Comparison of ENCODE assay signal across 34 cellular contexts in the genomic region with DNA sequence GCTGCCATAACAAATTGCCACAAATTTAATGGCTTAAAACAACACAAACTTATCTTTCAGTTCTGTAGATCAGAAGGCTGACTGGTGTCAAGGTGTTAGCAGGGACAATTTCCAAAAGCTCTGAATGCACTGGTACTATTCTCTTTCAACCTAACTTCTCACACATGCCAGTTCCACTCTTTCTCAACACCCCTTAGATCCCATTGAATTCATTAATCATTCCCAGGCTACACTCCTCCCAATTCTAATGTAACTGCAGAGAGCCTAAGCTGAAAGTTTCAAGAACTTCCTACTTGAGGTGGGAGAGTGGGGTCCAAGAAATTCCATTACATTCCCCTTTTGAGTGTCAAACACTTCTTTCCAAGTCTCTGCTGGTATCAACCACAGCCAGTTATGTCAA.
DNase-seq lines count a peak whose midpoint lies in the region; ATAC-seq and TF ChIP-seq lines count a peak whose summit lies in the region.
"Had no signal": no experiment of that assay in that cellular context is flagged by ENCODE, and none has a peak within 500 bp of the region (broad histone marks: within the 10 kb centered on the region; RNA-seq: fewer than 3 reads in every experiment).

No MANE protein-coding gene starts in this region.

- TF ChIP-seq CTCF in left lung (IDR thresholded peaks at IDR 0.05) (no peak), lower lobe of right lung (IDR thresholded peaks at IDR 0.05) (no peak), lung (IDR thresholded peaks at IDR 0.05; ENCODE audit: control extremely low read depth, extremely low read depth) (no peak), upper lobe of right lung (IDR thresholded peaks at IDR 0.05) (no peak)

- no peaks in the 10 kb centered on the region for H3K4me1 ChIP-seq in left lung
- H3K4me1 ChIP-seq in lower lobe of right lung, result no peaks in the 10 kb centered on the region
- no peaks in the 10 kb centered on the region for H3K4me1 ChIP-seq in lung (ENCODE audit: control insufficient read depth in 2 of 2, insufficient read depth in 2 of 2, low read length in 2 of 2)
- H3K4me1 ChIP-seq in upper lobe of right lung, result no peaks in the 10 kb centered on the region
- H3K4me1 ChIP-seq: A549; BLaER1; BLaER1 treated with 17β-estradiol and CSF1 and Interleukin-3, amounts not matched to agents 10 nM and 100 nM; Caco-2 had no signal

- ATAC-seq in left lung (peak; percentile 82), lower lobe of right lung (peak; percentile 47 to 57), lung (ENCODE audit: insufficient read depth, low FRiP score) (peak; percentile 27), upper lobe of right lung (peak; percentile 60), HG03469 (IDR thresholded peaks at IDR 0.05; ENCODE audit: unreplicated experiment) (no peak)
- no peak for ATAC-seq in activated T-cell treated with anti-CD3 and anti-CD28 coated beads, Interleukin-2, amount 50 U/mL, for 72 hours (replicated peaks in 1 of 2)
- ATAC-seq in stimulated activated naive B cell treated with anti-CD40 and anti-IgM and Interleukin-4, amounts not matched to agents 10 μg/mL and 1 μg/mL and 100 μg/mL, for 72 hours (replicated peaks), result no peak
- ATAC-seq: A549; CD8-positive, alpha-beta T cell had no signal

- no peaks in the 10 kb centered on the region for H3K36me3 Mint-ChIP-seq in activated T-cell treated with anti-CD3 and anti-CD28 coated beads, Interleukin-2, amount 50 U/mL, for 72 hours (ENCODE audit: insufficient read depth in 2 of 2)
- H3K36me3 Mint-ChIP-seq in stimulated activated naive B cell treated with anti-CD40 and anti-IgM and Interleukin-4, amounts not matched to agents 10 μg/mL and 1 μg/mL and 100 μg/mL, for 72 hours, result no peaks in the 10 kb centered on the region
- H3K36me3 Mint-ChIP-seq: CD14-positive monocyte; CD4-positive, alpha-beta memory T cell; CD4-positive, CD25-positive, alpha-beta regulatory T cell; CD8-positive, alpha-beta memory T cell; CD8-positive, alpha-beta T cell had no signal

- no peak overlapping the region for H3K4me3 Mint-ChIP-seq in activated T-cell treated with anti-CD3 and anti-CD28 coated beads, Interleukin-2, amount 50 U/mL, for 72 hours
- no peak overlapping the region for H3K4me3 Mint-ChIP-seq in stimulated activated naive B cell treated with anti-CD40 and anti-IgM and Interleukin-4, amounts not matched to agents 10 μg/mL and 1 μg/mL and 100 μg/mL, for 72 hours
- H3K4me3 Mint-ChIP-seq: B cell; CD14-positive monocyte; CD4-positive, alpha-beta memory T cell; CD4-positive, alpha-beta T cell; CD4-positive, CD25-positive, alpha-beta regulatory T cell; CD8-positive, alpha-beta memory T cell; CD8-positive, alpha-beta T cell had no signal

- H3K27me3 ChIP-seq in left lung (no peaks in the 10 kb centered on the region), lower lobe of right lung (ENCODE audit: low read depth) (no peaks in the 10 kb centered on the region), lung (ENCODE audit: control insufficient read depth, insufficient read depth) (no peaks in the 10 kb centered on the region), upper lobe of right lung (no peaks in the 10 kb centered on the region)
- H3K27me3 ChIP-seq: BE2C; BLaER1; BLaER1 treated with 17β-estradiol and CSF1 and Interleukin-3, amounts not matched to agents 10 nM and 100 nM had no signal

- DNase-seq in left lung (no peak), lower lobe of right lung (no peak), lung (ENCODE audit: low spot score) (no peak), upper lobe of right lung (no peak), DMS153 (lab: John Stamatoyannopoulos, UW) (no peak)
- DNase-seq in activated T-cell treated with anti-CD3 and anti-CD28 coated beads, Interleukin-2, amount 50 U/mL, for 72 hours, result no peak
- DNase-seq in stimulated activated naive B cell treated with anti-CD40 and anti-IgM and Interleukin-4, amounts not matched to agents 10 μg/mL and 1 μg/mL and 100 μg/mL, for 72 hours, result no peak
- DNase-seq: 8988T; ACHN; AML-193; BE2C; C1 segment of cervical spinal cord; Caco-2; Calu3; CD4-positive, alpha-beta memory T cell; CD4-positive, alpha-beta T cell; CD4-positive, CD25-positive, alpha-beta regulatory T cell; CD8-positive, alpha-beta memory T cell; CD8-positive, alpha-beta T cell; COR-L47; DMS 273 treated with DMSO at 0.1 percent for 48 hours; DMS53; DMS79; DMS79 treated with DMSO at 0.1 percent for 48 hours; DND-41; EL had no signal

- H3K9me3 Mint-ChIP-seq in activated T-cell treated with anti-CD3 and anti-CD28 coated beads, Interleukin-2, amount 50 U/mL, for 72 hours, result peaks cover 0 to 2% of the 10 kb centered on the region in 2 donors
- no peaks in the 10 kb centered on the region for H3K9me3 Mint-ChIP-seq in stimulated activated naive B cell treated with anti-CD40 and anti-IgM and Interleukin-4, amounts not matched to agents 10 μg/mL and 1 μg/mL and 100 μg/mL, for 72 hours
- H3K9me3 Mint-ChIP-seq: CD4-positive, alpha-beta T cell had no signal

- no peaks in the 10 kb centered on the region for H3K4me1 Mint-ChIP-seq in activated T-cell treated with anti-CD3 and anti-CD28 coated beads, Interleukin-2, amount 50 U/mL, for 72 hours (ENCODE audit: low read depth)
- no peaks in the 10 kb centered on the region for H3K4me1 Mint-ChIP-seq in stimulated activated naive B cell treated with anti-CD40 and anti-IgM and Interleukin-4, amounts not matched to agents 10 μg/mL and 1 μg/mL and 100 μg/mL, for 72 hours
- H3K4me1 Mint-ChIP-seq: B cell; CD14-positive monocyte; CD4-positive, alpha-beta memory T cell; CD4-positive, CD25-positive, alpha-beta regulatory T cell; CD8-positive, alpha-beta memory T cell had no signal

- no peak overlapping the region for H3K27ac Mint-ChIP-seq in activated T-cell treated with anti-CD3 and anti-CD28 coated beads, Interleukin-2, amount 50 U/mL, for 72 hours
- no peak overlapping the region for H3K27ac Mint-ChIP-seq in stimulated activated naive B cell treated with anti-CD40 and anti-IgM and Interleukin-4, amounts not matched to agents 10 μg/mL and 1 μg/mL and 100 μg/mL, for 72 hours
- H3K27ac Mint-ChIP-seq: B cell; CD14-positive monocyte; CD4-positive, alpha-beta T cell; CD4-positive, CD25-positive, alpha-beta regulatory T cell; CD8-positive, alpha-beta memory T cell; CD8-positive, alpha-beta T cell had no signal

- no peak overlapping the region for H3K27ac ChIP-seq in left lung
- H3K27ac ChIP-seq in lower lobe of right lung, result no peak overlapping the region
- no peak overlapping the region for H3K27ac ChIP-seq in lung (ENCODE audit: low read depth in 1 of 2, low read length in 1 of 2)
- no peak overlapping the region for H3K27ac ChIP-seq in upper lobe of right lung
- H3K27ac ChIP-seq: 22Rv1; A549; BLaER1; BLaER1 treated with 17β-estradiol and CSF1 and Interleukin-3, amounts not matched to agents 10 nM and 100 nM; C4-2B had no signal

- intact Hi-C loops in left lung (cut with DNase I) (no loop called here), lower lobe of right lung (cut with DNase I) (no loop called here), upper lobe of right lung (cut with DNase I) (no loop called here)

- H3K27me3 Mint-ChIP-seq in activated T-cell treated with anti-CD3 and anti-CD28 coated beads, Interleukin-2, amount 50 U/mL, for 72 hours (ENCODE audit: low read depth), result no peaks in the 10 kb centered on the region
- H3K27me3 Mint-ChIP-seq in stimulated activated naive B cell treated with anti-CD40 and anti-IgM and Interleukin-4, amounts not matched to agents 10 μg/mL and 1 μg/mL and 100 μg/mL, for 72 hours, result no peaks in the 10 kb centered on the region
- H3K27me3 Mint-ChIP-seq: B cell; CD4-positive, alpha-beta T cell; CD4-positive, CD25-positive, alpha-beta regulatory T cell; CD8-positive, alpha-beta memory T cell had no signal

- H3K4me3 ChIP-seq in left lung (no peak overlapping the region), lower lobe of right lung (no peak overlapping the region), lung (no peak overlapping the region), upper lobe of right lung (no peak overlapping the region)
- H3K4me3 ChIP-seq: A549; BLaER1; BLaER1 treated with 17β-estradiol and CSF1 and Interleukin-3, amounts not matched to agents 10 nM and 100 nM had no signal

- H3K9me3 ChIP-seq in left lung (no peaks in the 10 kb centered on the region), lower lobe of right lung (no peaks in the 10 kb centered on the region), lung (ENCODE audit: control insufficient read depth in 2 of 2, insufficient read depth in 1 of 2, low read length in 1 of 2) (no peaks in the 10 kb centered on the region), upper lobe of right lung (no peaks in the 10 kb centered on the region)
- H3K9me3 ChIP-seq: A549; BE2C; BLaER1; BLaER1 treated with 17β-estradiol and CSF1 and Interleukin-3, amounts not matched to agents 10 nM and 100 nM; Caco-2 had no signal

- H3K36me3 ChIP-seq in left lung, result no peaks in the 10 kb centered on the region
- no peaks in the 10 kb centered on the region for H3K36me3 ChIP-seq in lower lobe of right lung
- H3K36me3 ChIP-seq in lung (ENCODE audit: control insufficient read depth in 2 of 2, insufficient read depth in 2 of 2, low read length in 2 of 2), result no peaks in the 10 kb centered on the region
- no peaks in the 10 kb centered on the region for H3K36me3 ChIP-seq in upper lobe of right lung
- H3K36me3 ChIP-seq: BE2C; BLaER1; BLaER1 treated with 17β-estradiol and CSF1 and Interleukin-3, amounts not matched to agents 10 nM and 100 nM had no signal

Comparison
In these comparisons a context has a peak if more than half of its experiments do, and no peak if none do; other contexts are left out.
1. ATAC-seq: peak in left lung (single experiment), lower lobe of right lung (2 of 2), lung (single experiment) and upper lobe of right lung (single experiment); none in activated T-cell treated with anti-CD3 and anti-CD28 coated beads, Interleukin-2, amount 50 U/mL, for 72 hours (0 of 2), stimulated activated naive B cell treated with anti-CD40 and anti-IgM and Interleukin-4, amounts not matched to agents 10 μg/mL and 1 μg/mL and 100 μg/mL, for 72 hours (0 of 2) and HG03469 (single experiment).